In genomic region chr1:7587726-7588456, GRCh38 we compare ENCODE assay signal across 1 cellular context.
TF ChIP-seq lines count a peak whose summit lies in the region.

No MANE protein-coding gene starts in this region.

TF ChIP-seq in HepG2, 621 proteins besides CTCF, POLR2A, EP300 and RAD21 (continued from another document):
- TF ChIP-seq ZBTB39 (CRISPR knock-in tag; IDR thresholded peaks at IDR 0.05), result no peak
- TF ChIP-seq ZNF235 (CRISPR knock-in tag; IDR thresholded peaks at IDR 0.05; ENCODE audit: borderline replicate concordance), result no peak
- no peak for TF ChIP-seq THAP9 (CRISPR knock-in tag; IDR thresholded peaks at IDR 0.05; ENCODE audit: borderline replicate concordance)
- no peak for TF ChIP-seq ZNF674 (CRISPR knock-in tag; IDR thresholded peaks at IDR 0.05; ENCODE audit: low read depth)
- no peak for TF ChIP-seq SP140L (CRISPR knock-in tag; IDR thresholded peaks at IDR 0.05; ENCODE audit: borderline replicate concordance)
- no peak for TF ChIP-seq ATF7-NPFF (CRISPR knock-in tag; IDR thresholded peaks at IDR 0.05; ENCODE audit: low read depth)
- no peak for TF ChIP-seq TCF12 (IDR thresholded peaks at IDR 0.05)
- no peak for TF ChIP-seq TCF12 (CRISPR knock-in tag; IDR thresholded peaks at IDR 0.05)
- no peak for TF ChIP-seq ARID4A (CRISPR knock-in tag; IDR thresholded peaks at IDR 0.05; ENCODE audit: borderline replicate concordance)
- TF ChIP-seq ZNF800 (CRISPR knock-in tag; IDR thresholded peaks at IDR 0.05), result no peak
- no peak for TF ChIP-seq NR2F6 (IDR thresholded peaks at IDR 0.05)
- no peak for TF ChIP-seq NR2F6 (CRISPR knock-in tag; IDR thresholded peaks at IDR 0.05)
TF ChIP-seq in HepG2: peak in this region for 0.
